ENCODE assay signal across 12 cellular contexts in the genomic region with DNA sequence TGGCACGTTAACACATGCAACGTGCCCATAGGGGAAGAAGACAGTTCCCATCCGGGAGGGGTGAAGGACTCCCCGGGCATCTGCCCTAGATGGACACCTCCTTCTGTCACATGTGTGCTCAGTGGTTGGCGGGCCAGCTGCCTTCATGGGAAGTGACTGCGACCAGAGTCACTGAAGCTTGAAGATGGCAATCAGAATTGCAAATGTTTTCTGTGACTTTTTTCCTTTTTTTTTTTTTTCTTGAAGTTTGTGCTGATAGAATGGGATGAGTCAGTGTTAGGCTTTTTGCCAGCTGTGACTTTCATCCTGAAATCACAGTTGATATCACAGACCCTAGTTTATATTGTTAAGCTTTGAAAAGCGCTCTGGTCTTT.
DNase-seq lines count a peak whose midpoint lies in the region; ATAC-seq, FAIRE-seq and TF ChIP-seq lines count a peak whose summit lies in the region.
"Had no signal": no experiment of that assay in that cellular context is flagged by ENCODE, and none has a peak within 500 bp of the region (broad histone marks: within the 10 kb centered on the region; RNA-seq: fewer than 3 reads in every experiment).

No MANE protein-coding gene starts in this region.

- intact Hi-C loops in endothelial cell of umbilical vein (cut with micrococcal nuclease) = no loop called here

- H3K27ac ChIP-seq in endothelial cell of umbilical vein (ENCODE audit: insufficient read depth, low read depth, low read length) (peak overlapping the region; percentile 14), substantia nigra (ENCODE audit: low read depth, low read length, poor library complexity, severe bottlenecking) (peak overlapping the region; percentile 58)
- H3K27ac ChIP-seq: KMS-11, neutrophil had no signal

- H3K9ac ChIP-seq in endothelial cell of umbilical vein (replicated peaks; ENCODE audit: extremely low read depth, insufficient read depth, low read length) = no peak overlapping the region
- H3K9ac ChIP-seq: KMS-11 had no signal

- POLR2A ChIA-PET in endothelial cell of umbilical vein (lab: Charles Lee) = no interaction called here

- H3K79me2 ChIP-seq in endothelial cell of umbilical vein (ENCODE audit: control insufficient read depth, insufficient read depth, low read length) = no peaks in the 10 kb centered on the region

- H3K4me2 ChIP-seq in endothelial cell of umbilical vein (ENCODE audit: insufficient read depth, low read length) = no peak overlapping the region
- H3K4me2 ChIP-seq: KMS-11 had no signal

- no peaks in the 10 kb centered on the region for H4K20me1 ChIP-seq in endothelial cell of umbilical vein (replicated peaks; ENCODE audit: control insufficient read depth, extremely low read depth, insufficient read depth, low read length)

- peak; percentile 88 for ATAC-seq in HG03378 (IDR thresholded peaks at IDR 0.05; ENCODE audit: unreplicated experiment)

- DNase-seq in NCI-H2107 treated with DMSO at 0.1 percent for 48 hours (lab: John Stamatoyannopoulos, UW; ENCODE audit: unreplicated experiment) (peak; percentile 3), NCI-H2107 (lab: John Stamatoyannopoulos, UW) (no peak), endothelial cell of umbilical vein (ENCODE audit: low read depth, low spot score) (peak; percentile 87), substantia nigra (lab: John Stamatoyannopoulos, UW) (peak in 5 of 49 donors; percentile 3 to 24 (median 6)), midbrain (lab: John Stamatoyannopoulos, UW) (no peak), NCI-H1436 (lab: John Stamatoyannopoulos, UW) (no peak), cerebellar nuclear complex (lab: John Stamatoyannopoulos, UW) (no peak)
- DNase-seq: activated naive CD8-positive, alpha-beta T cell treated with anti-CD3 and anti-CD28 coated beads, Interleukin-2, amount 10 ng/mL, durations not matched to agents 7 days and 5 days had no signal

- peaks cover 7 to 18% of the 10 kb centered on the region in 2 experiments for H3K36me3 ChIP-seq in endothelial cell of umbilical vein (ENCODE audit: control insufficient read depth in 2 of 2, extremely low read depth in 1 of 2, insufficient read depth in 2 of 2, low read length in 2 of 2)

- H3K27me3 ChIP-seq in endothelial cell of umbilical vein (ENCODE audit: control insufficient read depth in 2 of 2, insufficient read depth in 2 of 2, low read length in 2 of 2) = no peaks in the 10 kb centered on the region
- H3K27me3 ChIP-seq: neutrophil had no signal

- dilution Hi-C loops in endothelial cell of umbilical vein (cut with MboI; ENCODE audit: extremely low pct_ligation_motif_present, low sequenced_read_pairs) = no loop called here

- H3K9me1 ChIP-seq in endothelial cell of umbilical vein (replicated peaks; ENCODE audit: control insufficient read depth, extremely low read depth, insufficient read depth, low read length) = no peaks in the 10 kb centered on the region

- CTCF ChIA-PET in endothelial cell of umbilical vein (lab: Charles Lee) = interaction anchor here (0.9 to 1.7 kb wide), 2 partner anchors 10 to 14 kb away, joined by 3 to 11 read pairs; no protein-coding TSS in a partner anchor

- no peak overlapping the region for H2AFZ ChIP-seq in endothelial cell of umbilical vein (ENCODE audit: low read depth, low read length)

- no peaks in the 10 kb centered on the region for H3K9me3 ChIP-seq in endothelial cell of umbilical vein (replicated peaks; ENCODE audit: control insufficient read depth, insufficient read depth, low read length)
- H3K9me3 ChIP-seq: neutrophil had no signal

- peak; percentile 98 for FAIRE-seq in endothelial cell of umbilical vein (lab: Jason Lieb, UNC)
- FAIRE-seq: A204.1 had no signal

- no TSS peak for BruUV-seq in endothelial cell of umbilical vein (replicated peaks; lab: Mats Ljungman, UMichigan)

- peaks cover 11% of the 10 kb centered on the region for H3K4me1 ChIP-seq in endothelial cell of umbilical vein (ENCODE audit: control insufficient read depth, extremely low read depth, insufficient read depth, low read length)

- no peak overlapping the region for H3K4me3 ChIP-seq in endothelial cell of umbilical vein (replicated peaks in 1 of 3; ENCODE audit: insufficient read depth in 1 of 3, low read depth in 1 of 3, low read length in 3 of 3)

- TF ChIP-seq CTCF in endothelial cell of umbilical vein (IDR thresholded peaks at IDR 0.05; ENCODE audit: extremely low read depth in 1 of 2, insufficient read depth in 1 of 2, low read depth in 1 of 2, low read length in 2 of 2) = no peak

- TF ChIP-seq POLR2A in endothelial cell of umbilical vein (IDR thresholded peaks at IDR 0.05; ENCODE audit: low read depth, low read length) = no peak

TF ChIP-seq in endothelial cell of umbilical vein, 7 proteins besides CTCF, POLR2A, EP300 and RAD21:
- no peak for TF ChIP-seq MAX (IDR thresholded peaks at IDR 0.05; ENCODE audit: insufficient read depth, insufficient read length)
- TF ChIP-seq GATA2 (IDR thresholded peaks at IDR 0.05; ENCODE audit: insufficient read depth, insufficient read length, low read depth, low read length) = peak; percentile 81
- TF ChIP-seq MYC (IDR thresholded peaks at IDR 0.05; ENCODE audit: low read depth, low read length) = no peak
- TF ChIP-seq FOS (IDR thresholded peaks at IDR 0.05; ENCODE audit: borderline replicate concordance, insufficient read depth, low read length) = peak; percentile 86
- TF ChIP-seq JUN (IDR thresholded peaks at IDR 0.05; ENCODE audit: borderline replicate concordance, insufficient read depth, insufficient read length, low read depth) = peak; percentile 60
- no peak for TF ChIP-seq POLR2AphosphoS5 (IDR thresholded peaks at IDR 0.05; ENCODE audit: insufficient read depth, low read depth, low read length)
- no peak for TF ChIP-seq EZH2 (IDR thresholded peaks at IDR 0.05; ENCODE audit: borderline replicate concordance, low read depth, low read length, severe bottlenecking)

Comparison
In these comparisons a context has a peak if more than half of its experiments do, and no peak if none do; other contexts are left out.
1. DNase-seq: peak in NCI-H2107 treated with DMSO at 0.1 percent for 48 hours (single experiment) and endothelial cell of umbilical vein (single experiment); none in NCI-H2107 (single experiment), midbrain (single experiment), NCI-H1436 (single experiment) and cerebellar nuclear complex (0 of 2).